In the genomic region with DNA sequence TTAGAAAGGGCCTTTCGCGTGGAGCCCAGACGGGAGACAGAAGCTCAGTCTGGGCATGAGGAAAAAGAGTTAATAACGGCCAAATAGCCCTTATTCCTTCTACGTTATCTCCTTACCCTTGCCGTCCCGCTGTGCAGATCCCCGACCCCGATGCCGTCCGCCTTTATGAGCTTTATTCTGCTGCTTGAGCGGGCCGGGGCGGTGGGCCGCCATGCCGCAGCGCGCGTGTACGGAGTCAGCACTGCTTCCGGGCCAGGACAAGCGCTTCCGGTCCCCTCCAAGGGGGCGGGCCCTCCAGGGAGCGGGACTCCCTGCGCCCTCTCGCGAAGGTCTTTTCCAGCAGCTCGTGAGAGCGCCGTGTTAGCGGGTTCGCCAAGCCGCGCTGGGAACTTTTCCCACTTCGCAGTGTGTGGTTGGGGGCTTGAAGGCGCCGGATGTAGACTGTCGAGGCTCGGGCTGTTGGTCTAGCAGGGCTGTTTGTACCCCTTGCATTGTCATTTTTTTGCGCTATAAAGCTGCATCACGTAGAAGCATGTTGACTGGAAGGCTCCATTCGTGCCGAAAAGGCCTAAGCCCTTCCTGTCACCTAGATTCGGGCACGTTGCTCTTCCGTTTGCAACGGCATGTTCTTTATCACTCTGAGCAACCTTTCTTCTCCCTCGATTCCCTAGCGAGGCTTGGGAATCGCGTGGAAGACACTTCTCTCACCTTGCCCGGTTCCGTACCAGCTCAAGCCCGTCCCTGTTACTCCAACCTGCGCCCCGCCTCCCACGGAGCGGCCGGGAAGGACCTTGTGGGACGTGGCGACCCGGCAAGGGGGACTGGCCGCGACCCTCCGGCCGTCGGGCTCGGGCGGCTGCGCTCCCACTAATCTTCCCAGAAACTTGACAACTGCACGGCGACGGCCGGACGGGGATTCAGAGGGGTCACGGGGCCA, we compare ENCODE assay signal across 1 cellular context.
TF ChIP-seq lines count a peak whose summit lies in the region.

Gene TSR1 (minus strand): TSS at position 243 of the 937 bp plus-strand sequence. CDS start 30 bp downstream, at position 213.

TF ChIP-seq in HepG2, 621 proteins besides CTCF, POLR2A, EP300 and RAD21 (continued from another document):
- 0 out of 2 replicates have a peak, but pooled peaks have one; percentile 57 for TF ChIP-seq BRF2 (CRISPR knock-in tag; IDR thresholded peaks at IDR 0.05)
- peak; percentile 56; the same call in 1 of the 2 replicates for TF ChIP-seq RARG (CRISPR knock-in tag; IDR thresholded peaks at IDR 0.05; ENCODE audit: low read depth)
- peak; percentile 8; the same call in 1 of the 2 replicates for TF ChIP-seq ELF4 (CRISPR knock-in tag; IDR thresholded peaks at IDR 0.05; ENCODE audit: borderline replicate concordance)
- no peak for TF ChIP-seq ZNF747 (CRISPR knock-in tag; IDR thresholded peaks at IDR 0.05; ENCODE audit: borderline replicate concordance)
- peak; percentile 70 for TF ChIP-seq UBTF (CRISPR knock-in tag; IDR thresholded peaks at IDR 0.05)
- TF ChIP-seq ZC3H13 (CRISPR knock-in tag; IDR thresholded peaks at IDR 0.05), result peak; percentile 78; the same call in 1 of the 2 replicates
- TF ChIP-seq HMGXB3 (CRISPR knock-in tag; IDR thresholded peaks at IDR 0.05; ENCODE audit: borderline replicate concordance), result no peak
- TF ChIP-seq ZNF776 (CRISPR knock-in tag; IDR thresholded peaks at IDR 0.05), result peak; percentile 77
- TF ChIP-seq HNF4G (IDR thresholded peaks at IDR 0.05; ENCODE audit: borderline replicate concordance, low read depth, low read length), result no peak
- TF ChIP-seq HNF4G (CRISPR knock-in tag; IDR thresholded peaks at IDR 0.05; ENCODE audit: borderline replicate concordance, low read depth), result peak; percentile 57; the same call in 1 of the 2 replicates
- 0 out of 2 replicates have a peak, but pooled peaks have one; percentile 76 for TF ChIP-seq TOE1 (CRISPR knock-in tag; IDR thresholded peaks at IDR 0.05)
- TF ChIP-seq HNRNPH1 (optimal IDR thresholded peaks at IDR 0.05; ENCODE audit: low read depth, low read length), result no peak
- TF ChIP-seq ARHGAP35 (CRISPR knock-in tag; IDR thresholded peaks at IDR 0.05; ENCODE audit: borderline replicate concordance), result no peak
- TF ChIP-seq ZNF567 (CRISPR knock-in tag; IDR thresholded peaks at IDR 0.05; ENCODE audit: borderline replicate concordance), result peak; percentile 58; the same call in 1 of the 2 replicates
- TF ChIP-seq SIN3B (IDR thresholded peaks at IDR 0.05; ENCODE audit: low read length), result peak; percentile 97
- peak; percentile 78 for TF ChIP-seq DR1 (CRISPR knock-in tag; IDR thresholded peaks at IDR 0.05)
- peak; percentile 64; the same call in 1 of the 2 replicates for TF ChIP-seq ETV5 (CRISPR knock-in tag; IDR thresholded peaks at IDR 0.05; ENCODE audit: borderline replicate concordance)
- 0 out of 2 replicates have a peak, but pooled peaks have one; percentile 41 for TF ChIP-seq ZNF615 (CRISPR knock-in tag; IDR thresholded peaks at IDR 0.05; ENCODE audit: borderline replicate concordance)
- no peak for TF ChIP-seq NFIC (IDR thresholded peaks at IDR 0.05; ENCODE audit: low read length)
- TF ChIP-seq GATAD1 (CRISPR knock-in tag; IDR thresholded peaks at IDR 0.05), result peak; percentile 99
- TF ChIP-seq, protein P1, sequence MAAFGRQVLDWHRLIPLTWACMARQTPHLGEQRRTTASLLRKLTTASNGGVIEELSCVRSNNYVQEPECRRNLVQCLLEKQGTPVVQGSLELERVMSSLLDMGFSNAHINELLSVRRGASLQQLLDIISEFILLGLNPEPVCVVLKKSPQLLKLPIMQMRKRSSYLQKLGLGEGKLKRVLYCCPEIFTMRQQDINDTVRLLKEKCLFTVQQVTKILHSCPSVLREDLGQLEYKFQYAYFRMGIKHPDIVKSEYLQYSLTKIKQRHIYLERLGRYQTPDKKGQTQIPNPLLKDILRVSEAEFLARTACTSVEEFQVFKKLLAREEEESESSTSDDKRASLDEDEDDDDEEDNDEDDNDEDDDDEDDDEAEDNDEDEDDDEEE (CRISPR knock-in tag; IDR thresholded peaks at IDR 0.05), result no peak
- peak; percentile 76; the same call in 1 of the 2 replicates for TF ChIP-seq SP4 (CRISPR knock-in tag; IDR thresholded peaks at IDR 0.05)
- TF ChIP-seq, protein P2, sequence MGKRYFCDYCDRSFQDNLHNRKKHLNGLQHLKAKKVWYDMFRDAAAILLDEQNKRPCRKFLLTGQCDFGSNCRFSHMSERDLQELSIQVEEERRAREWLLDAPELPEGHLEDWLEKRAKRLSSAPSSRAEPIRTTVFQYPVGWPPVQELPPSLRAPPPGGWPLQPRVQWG (CRISPR knock-in tag; IDR thresholded peaks at IDR 0.05; ENCODE audit: borderline replicate concordance, low read depth), result no peak
- TF ChIP-seq SOX13 (IDR thresholded peaks at IDR 0.05), result no peak
- TF ChIP-seq SOX13 (CRISPR knock-in tag; conservative IDR thresholded peaks at IDR 0.05 in 1 of 2, IDR thresholded peaks at IDR 0.05 in 1 of 2), result peak in 1 of 2 experiments; percentile 11; a peak in 1 of 4 replicates
